ENCODE assay signal across 8 cellular contexts in genomic region chr17:44219126-44219635, GRCh38. TPM values are rescaled to one million over a fixed set of nuclear protein-coding genes. Genes with fewer than 3 reads are reported as not detected.
DNase-seq lines count a peak whose midpoint lies in the region; ATAC-seq and TF ChIP-seq lines count a peak whose summit lies in the region.

No MANE protein-coding gene starts in this region.

- H3K27ac ChIP-seq in RWPE1 (peak overlapping the region; percentile 99), cardiac muscle cell (peak overlapping the region; percentile 98)

- peaks cover 30 to 32% of the 10 kb centered on the region in 2 donors for H3K36me3 Mint-ChIP-seq in CD14-positive monocyte

- ATAC-seq in GM19025 (IDR thresholded peaks at IDR 0.05; ENCODE audit: low read depth, unreplicated experiment) (peak; percentile 36), HG03280 (IDR thresholded peaks at IDR 0.05; ENCODE audit: unreplicated experiment) (peak; percentile 40)

- peaks cover 47% of the 10 kb centered on the region for H3K4me1 Mint-ChIP-seq in CD14-positive monocyte

- H3K4me3 ChIP-seq in cardiac muscle cell = peak overlapping the region; percentile 100

- peaks cover 0 to 2% (median 0%) of the 10 kb centered on the region in 7 donors for H3K9me3 Mint-ChIP-seq in CD14-positive monocyte

- H3K9me3 ChIP-seq in cardiac muscle cell (ENCODE audit: low read depth) = no peaks in the 10 kb centered on the region

- H3K36me3 ChIP-seq in cardiac muscle cell = peaks cover 27% of the 10 kb centered on the region

- H3K27me3 ChIP-seq in cardiac muscle cell = no peaks in the 10 kb centered on the region

- no peak for DNase-seq in CD14-positive monocyte (ENCODE audit: low spot score)
- peak; percentile 72 for DNase-seq in RWPE1 (ENCODE audit: low spot score)
- peak; percentile 73 for DNase-seq in activated naive CD4-positive, alpha-beta T cell treated with Interleukin-2 at 50 U/mL for 16 hours
- peak in 1 of 2 donors; percentile 83 for DNase-seq in cardiac muscle cell (ENCODE audit: low read depth in 1 of 2, low spot score in 1 of 2)
- DNase-seq in posterior vena cava (ENCODE audit: low spot score) = peak; percentile 93
- no peak for DNase-seq in NCI-H2081 treated with DMSO at 0.1 percent for 48 hours (lab: John Stamatoyannopoulos, UW)

- CTCF ChIA-PET in RWPE1 (lab: Yijun Ruan, JAX) = interaction anchor here (0.6 to 1.1 kb wide), 5 partner anchors 9 to 112 kb away, joined by 3 to 5 read pairs (median 3); partner anchors contain the start of gene SLC25A39

- POLR2A ChIA-PET in RWPE1 (lab: Yijun Ruan, JAX; ENCODE audit: low non-redundant PET) = no interaction called here

- H3K4me1 ChIP-seq in cardiac muscle cell (ENCODE audit: low read depth) = peaks cover 16% of the 10 kb centered on the region

- H3K27ac Mint-ChIP-seq in CD14-positive monocyte = peak overlapping the region in 1 of 7 donors; percentile 58

- peak overlapping the region; percentile 21 to 41 for H3K4me3 Mint-ChIP-seq in CD14-positive monocyte

- intact Hi-C loops in CD14-positive monocyte (cut with micrococcal nuclease) (loop anchor here (1.0 to 5.0 kb wide), 4 partner anchors 21 to 126 kb away; partner anchors contain the start of genes SLC25A39 (in 2 of the 2) and GRN (in 1 of the 2)), posterior vena cava (cut with DNase I) (no loop called here)

- peaks cover 4 to 6% (median 5%) of the 10 kb centered on the region in 3 donors for H3K27me3 Mint-ChIP-seq in CD14-positive monocyte (ENCODE audit: low read depth in 3 of 3)

- TF ChIP-seq CTCF in CD14-positive monocyte (IDR thresholded peaks at IDR 0.05) (no peak), RWPE1 (conservative IDR thresholded peaks at IDR 0.05; ENCODE audit: low read depth) (no peak; the same call in 1 of the 2 replicates), cardiac muscle cell (IDR thresholded peaks at IDR 0.05; ENCODE audit: low read depth, low read length) (peak; percentile 24)

RNA-seq across cellular contexts. Expression of gene UBTF, which starts 0.3 kb away (rescaled TPM):
- polyA plus RNA-seq in CD14-positive monocyte (10 to 100 TPM in 1 of 2 donors, 1 to 10 TPM in 1; 6.0 to 12.5 TPM), cardiac muscle cell (51.1 and 52.1 TPM in 2 replicates)
- total RNA-seq in cardiac muscle cell (70.6 and 75.0 TPM in 2 replicates), posterior vena cava (10 to 100 TPM; 42.6 to 59.7 TPM)

RNA-seq across cellular contexts. Expression of gene ATXN7L3, which starts 19.5 kb away (rescaled TPM):
- polyA plus RNA-seq in CD14-positive monocyte (1 to 10 TPM; 8.5 to 9.9 TPM), cardiac muscle cell (24.7 and 31.4 TPM in 2 replicates)
- total RNA-seq in cardiac muscle cell (79.0 and 91.0 TPM in 2 replicates), posterior vena cava (10 to 100 TPM; 49.2 to 61.9 TPM)

RNA-seq across cellular contexts. Expression of gene TMUB2, which starts 32.4 kb away (rescaled TPM):
- polyA plus RNA-seq in CD14-positive monocyte = 10 to 100 TPM; 41.3 to 41.7 TPM
- total RNA-seq in cardiac muscle cell = 31.3 and 43.9 TPM in 2 replicates
- polyA plus RNA-seq in cardiac muscle cell = 40.5 and 50.7 TPM in 2 replicates
- total RNA-seq in posterior vena cava = 10 to 100 TPM; 26.3 to 31.2 TPM

RNA-seq across cellular contexts. Expression of gene ASB16, which starts 48.7 kb away (rescaled TPM):
- polyA plus RNA-seq in CD14-positive monocyte (not detected), cardiac muscle cell (5.5 and 6.4 TPM in 2 replicates)
- total RNA-seq in cardiac muscle cell (3.1 and 6.4 TPM in 2 replicates), posterior vena cava (1 to 10 TPM in 1 of 2 donors, under 1 TPM in 1; 0.19 to 1.5 TPM)

RNA-seq across cellular contexts. Expression of gene SLC4A1, which starts 48.8 kb away (rescaled TPM):
- polyA plus RNA-seq in CD14-positive monocyte = under 1 TPM in 1 of 2 donors, not detected in 1; 0.04 TPM
- total RNA-seq in cardiac muscle cell = not detected in 2 replicates
- not detected in 2 replicates for polyA plus RNA-seq in cardiac muscle cell
- total RNA-seq in posterior vena cava = 1 to 10 TPM; 1.5 to 4.2 TPM

Comparison
In these comparisons a context has a peak if more than half of its experiments do, and no peak if none do; other contexts are left out.
1. DNase-seq: peak in RWPE1 (single experiment), activated naive CD4-positive, alpha-beta T cell treated with Interleukin-2 at 50 U/mL for 16 hours (single experiment) and posterior vena cava (single experiment); none in CD14-positive monocyte (single experiment) and NCI-H2081 treated with DMSO at 0.1 percent for 48 hours (single experiment).
2. intact Hi-C loops: an anchor here in CD14-positive monocyte (1.0 to 5.0 kb wide); none called in posterior vena cava.